In the genomic region with DNA sequence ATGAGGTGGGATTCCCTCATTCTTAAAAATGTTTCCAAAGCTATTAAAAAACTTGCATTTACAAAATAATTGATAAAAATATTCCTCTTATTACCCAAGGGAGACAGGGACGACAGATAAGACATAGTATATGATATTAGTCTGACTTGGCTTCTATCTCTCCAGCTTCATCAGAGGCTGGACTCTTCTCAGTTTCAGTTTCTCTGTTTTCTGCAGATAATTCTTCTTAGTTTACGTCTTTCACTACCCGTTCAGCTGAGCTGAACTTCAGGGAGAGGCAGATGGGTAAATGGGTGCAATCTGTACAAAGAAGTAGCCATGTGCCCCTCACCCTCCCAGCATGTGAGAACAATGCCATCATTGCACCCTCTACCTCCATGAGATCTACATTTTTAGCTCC, we compare ENCODE assay signal across 21 cellular contexts.
DNase-seq lines count a peak whose midpoint lies in the region; ATAC-seq and TF ChIP-seq lines count a peak whose summit lies in the region.
"Had no signal": no experiment of that assay in that cellular context is flagged by ENCODE, and none has a peak within 500 bp of the region (broad histone marks: within the 10 kb centered on the region; RNA-seq: fewer than 3 reads in every experiment).

No MANE protein-coding gene starts in this region.

- H3K36me3 ChIP-seq in adipocyte (ENCODE audit: control insufficient read depth, insufficient read depth, low read length, severe bottlenecking), result no peaks in the 10 kb centered on the region
- no peaks in the 10 kb centered on the region for H3K36me3 ChIP-seq in lung (ENCODE audit: control insufficient read depth in 2 of 2, insufficient read depth in 2 of 2, low read length in 2 of 2)
- H3K36me3 ChIP-seq: BLaER1 treated with 17β-estradiol and CSF1 and Interleukin-3, amounts not matched to agents 10 nM and 100 nM had no signal

- DNase-seq in M059J (ENCODE audit: low read depth) (peak; percentile 20), adipocyte (ENCODE audit: low read depth) (no peak), lung (ENCODE audit: low spot score) (no peak), NCI-H345 treated with DMSO at 0.1 percent for 48 hours (lab: John Stamatoyannopoulos, UW; ENCODE audit: unreplicated experiment) (no peak), ureter (ENCODE audit: low spot score) (no peak), NCI-H1417 (lab: John Stamatoyannopoulos, UW) (no peak)
- DNase-seq: CD4-positive, alpha-beta memory T cell; GM23248; H9; HFFc6; KG1; NCI-H1694 treated with DMSO at 0.1 percent for 48 hours; NCI-H2081 treated with DMSO at 0.1 percent for 48 hours; NCI-H2171 treated with DMSO at 0.1 percent for 48 hours; NCI-H446; NCI-H526 treated with DMSO at 0.1 percent for 48 hours; SHP77 treated with DMSO at 0.1 percent for 48 hours; SK-N-SH had no signal

- H3K27ac ChIP-seq in lung (ENCODE audit: low read depth in 1 of 2, low read length in 1 of 2), result no peak overlapping the region
- H3K27ac ChIP-seq: BLaER1 treated with 17β-estradiol and CSF1 and Interleukin-3, amounts not matched to agents 10 nM and 100 nM; GM23248; RWPE1 had no signal

- H3K4me3 ChIP-seq in adipocyte (ENCODE audit: low read length) (peak overlapping the region; percentile 70), lung (peak overlapping the region; percentile 21)
- H3K4me3 ChIP-seq: BLaER1 treated with 17β-estradiol and CSF1 and Interleukin-3, amounts not matched to agents 10 nM and 100 nM; GM23248 had no signal

- peak overlapping the region; percentile 53 for H3K9ac ChIP-seq in adipocyte (ENCODE audit: low read length)
- H3K9ac ChIP-seq: BLaER1 treated with 17β-estradiol and CSF1 and Interleukin-3, amounts not matched to agents 10 nM and 100 nM; GM23248; SK-N-SH had no signal

- ATAC-seq in lung (ENCODE audit: insufficient read depth, low FRiP score), result no peak
- no peak for ATAC-seq in activated CD4-positive, CD25-positive, alpha-beta regulatory T cell treated with anti-CD3 and anti-CD28 coated beads, Interleukin-2, amount 50 U/mL, for 24 hours

- no peak for TF ChIP-seq CTCF in lung (IDR thresholded peaks at IDR 0.05; ENCODE audit: control extremely low read depth, extremely low read depth)

- WGBS in lung, 2 donors, result 62 to 71% methylated on average over 3 of the region's 3 CpGs

- no peaks in the 10 kb centered on the region for H3K27me3 ChIP-seq in adipocyte (replicated peaks; ENCODE audit: control insufficient read depth, insufficient read depth, low read length)
- H3K27me3 ChIP-seq in lung (ENCODE audit: control insufficient read depth, insufficient read depth), result no peaks in the 10 kb centered on the region
- H3K27me3 ChIP-seq: BLaER1 treated with 17β-estradiol and CSF1 and Interleukin-3, amounts not matched to agents 10 nM and 100 nM had no signal

- H3K4me1 ChIP-seq in adipocyte (ENCODE audit: control insufficient read depth, insufficient read depth, low read length) (peaks cover 4% of the 10 kb centered on the region), lung (ENCODE audit: control insufficient read depth in 2 of 2, insufficient read depth in 2 of 2, low read length in 2 of 2) (no peaks in the 10 kb centered on the region)

- H3K9me3 ChIP-seq in adipocyte (ENCODE audit: control insufficient read depth, low read length) (no peaks in the 10 kb centered on the region), lung (ENCODE audit: control insufficient read depth in 2 of 2, insufficient read depth in 1 of 2, low read length in 1 of 2) (no peaks in the 10 kb centered on the region)
